Comparison of ENCODE assay signal across 8 cellular contexts in genomic region chr11:119728651-119729580, GRCh38. TPM values are rescaled to one million over a fixed set of nuclear protein-coding genes. Genes with fewer than 3 reads are reported as not detected.
DNase-seq lines count a peak whose midpoint lies in the region; ATAC-seq and TF ChIP-seq lines count a peak whose summit lies in the region.

Gene NECTIN1, minus strand, starts transcription at chr11:119729200. Its CDS starts 647 bp downstream, at chr11:119728553.

- H3K27ac ChIP-seq in temporal lobe (ENCODE audit: low read depth, low read length): peak within 1 kb of the TSS; percentile 81

- peak within 1 kb of the TSS; percentile 85 for H3K4me3 ChIP-seq in LNCaP clone FGC (ENCODE audit: low read depth, low read length)

- peak; percentile 94 for TF ChIP-seq CTCF in LNCaP clone FGC (IDR thresholded peaks at IDR 0.05; ENCODE audit: control insufficient read depth, extremely low read depth, insufficient read depth)
- peak in 1 of 3 donors; percentile 83 for TF ChIP-seq CTCF in omental fat pad (IDR thresholded peaks at IDR 0.05)

- DNase-seq in GM03348 (ENCODE audit: low spot score): peak; percentile 96
- DNase-seq in GOT3 (lab: John Stamatoyannopoulos, UW): peak; percentile 48
- DNase-seq in LNCaP clone FGC (ENCODE audit: low read depth): peak; percentile 45
- peak; percentile 74 for DNase-seq in SK-N-DZ (ENCODE audit: low spot score)
- DNase-seq in activated naive CD4-positive, alpha-beta T cell treated with anti-CD3 and anti-CD28 coated beads, Interleukin-2, amount 50 U/mL, for 16 hours: peak; percentile 89
- DNase-seq in globus pallidus (ENCODE audit: low spot score): peak; percentile 89
- DNase-seq in omental fat pad (ENCODE audit: low spot score): peak; percentile 79

- peak; percentile 91 for ATAC-seq in omental fat pad (ENCODE audit: low FRiP score)

RNA-seq across cellular contexts. Expression of gene NECTIN1, which starts in this region (rescaled TPM):
- 6.1 and 7.1 TPM in 2 replicates for polyA plus RNA-seq in SK-N-DZ (2014; cell fraction: cytosol; rRNA removed)
- polyA plus RNA-seq in SK-N-DZ (2014; cell fraction: nucleus; rRNA removed): 3.6 and 3.9 TPM in 2 replicates
- total RNA-seq in omental fat pad: 1 to 10 TPM; 2.2 to 4.3 (median 2.5) TPM
- 12.8 TPM for total RNA-seq in temporal lobe

Comparison
In these comparisons a context has a peak if more than half of its experiments do, and no peak if none do; other contexts are left out.
1. Peak in every context shown above with its lines: DNase-seq, ATAC-seq, H3K4me3 ChIP-seq and H3K27ac ChIP-seq.
2. DNase-seq: peak in every context shown above with its lines; median percentile 96 in GM03348; 89 in activated naive CD4-positive, alpha-beta T cell treated with anti-CD3 and anti-CD28 coated beads, Interleukin-2, amount 50 U/mL, for 16 hours; 89 in globus pallidus; 79 in omental fat pad; 74 in SK-N-DZ; 48 in GOT3; 45 in LNCaP clone FGC.